Comparison of ENCODE assay signal across 38 cellular contexts in genomic region chr16:27106305-27106704, GRCh38. TPM values are rescaled to one million over a fixed set of nuclear protein-coding genes. Genes with fewer than 3 reads are reported as not detected.
"Had no signal": no experiment of that assay in that cellular context is flagged by ENCODE, and none has a peak within 500 bp of the region (broad histone marks: within the 10 kb centered on the region; RNA-seq: fewer than 3 reads in every experiment).

No MANE protein-coding gene starts in this region.

- H3K4me3 ChIP-seq: esophagus muscularis mucosa, gastroesophageal sphincter, heart left ventricle, lung, neural progenitor cell, prostate gland, right atrium auricular region, sigmoid colon, stomach, thyroid gland had no signal

- H3K27me3 ChIP-seq: neural progenitor cell, right atrium auricular region, sigmoid colon had no signal

- H3K36me3 Mint-ChIP-seq: immature natural killer cell; memory B cell; mesothelial cell of epicardium; naive thymus-derived CD4-positive, alpha-beta T cell; neural progenitor cell; stimulated activated effector memory CD8-positive, alpha-beta T cell treated with anti-CD3 and anti-CD28 coated beads, Interleukin-12 subunit alpha, Interleukin-12 subunit beta, amount 100 ng/mL, for 72 hours had no signal

- H3K4me1 ChIP-seq: foreskin keratinocyte, prostate gland, thyroid gland had no signal

- H3K27ac Mint-ChIP-seq: immature natural killer cell; memory B cell; mesothelial cell of epicardium; nephron; neural progenitor cell; stimulated activated effector memory CD8-positive, alpha-beta T cell treated with anti-CD3 and anti-CD28 coated beads, Interleukin-12 subunit alpha, Interleukin-12 subunit beta, amount 100 ng/mL, for 72 hours had no signal

- H2AFZ ChIP-seq: neural progenitor cell had no signal

- H3K4me2 ChIP-seq: neural progenitor cell had no signal

- FAIRE-seq: endothelial cell of umbilical vein, keratinocyte had no signal

- DNase-seq: cortex of kidney; effector CD4-positive, alpha-beta T cell; foreskin keratinocyte; heart left ventricle; hypothalamus; immature natural killer cell; naive thymus-derived CD4-positive, alpha-beta T cell; nucleus accumbens; sigmoid colon; stimulated activated CD4-positive, alpha-beta T cell treated with anti-CD3 and anti-CD28 coated beads, Interleukin-2, amount 100 ng/mL, for 24 hours; stimulated activated CD4-positive, alpha-beta T cell treated with anti-CD3 and anti-CD28 coated beads, Interleukin-4, amount 100 ng/mL, for 24 hours; stimulated activated naive CD4-positive, alpha-beta T cell treated with Interleukin-2 at 50 U/mL for 16 hours; stomach; thyroid gland; trophoblast cell had no signal

- H3K9ac ChIP-seq: neural progenitor cell had no signal

- H3K9me3 Mint-ChIP-seq: immature natural killer cell; memory B cell; mesothelial cell of epicardium; nephron; stimulated activated effector memory CD8-positive, alpha-beta T cell treated with anti-CD3 and anti-CD28 coated beads, Interleukin-12 subunit alpha, Interleukin-12 subunit beta, amount 100 ng/mL, for 72 hours had no signal

- ATAC-seq: foreskin keratinocyte; gastroesophageal sphincter; heart left ventricle; left lobe of liver; naive thymus-derived CD4-positive, alpha-beta T cell; stimulated activated effector memory CD8-positive, alpha-beta T cell treated with anti-CD3 and anti-CD28 coated beads, Interleukin-12 subunit alpha, Interleukin-12 subunit beta, amount 100 ng/mL, for 72 hours had no signal

- H3K27ac ChIP-seq: esophagus muscularis mucosa, foreskin keratinocyte, gastroesophageal sphincter, heart left ventricle, neural progenitor cell, prostate gland, right atrium auricular region, sigmoid colon, stomach, thyroid gland had no signal

- H3K9me3 ChIP-seq: gastroesophageal sphincter, prostate gland, right atrium auricular region, sigmoid colon, stomach, thyroid gland had no signal

- H3K4me1 Mint-ChIP-seq: nephron had no signal

- H3K4me3 Mint-ChIP-seq: immature natural killer cell; memory B cell; mesothelial cell of epicardium; naive thymus-derived CD4-positive, alpha-beta T cell; nephron; neural progenitor cell; stimulated activated effector memory CD8-positive, alpha-beta T cell treated with anti-CD3 and anti-CD28 coated beads, Interleukin-12 subunit alpha, Interleukin-12 subunit beta, amount 100 ng/mL, for 72 hours had no signal

- H3K36me3 ChIP-seq: esophagus muscularis mucosa, gastroesophageal sphincter, heart left ventricle, neural progenitor cell, prostate gland, right atrium auricular region, sigmoid colon, stomach, thyroid gland had no signal

RNA-seq across cellular contexts. Expression of gene C16orf82, which starts 39.6 kb away (rescaled TPM):
- total RNA-seq: dermis microvascular lymphatic vessel endothelial cell; endothelial cell of umbilical vein; epithelial cell of proximal tubule; esophagus muscularis mucosa; fibroblast of lung; foreskin keratinocyte; gastroesophageal sphincter; heart left ventricle; left lobe of liver; liver; lung; mesothelial cell of epicardium; mucosa of gallbladder; naive thymus-derived CD4-positive, alpha-beta T cell; osteocyte; right atrium auricular region; sigmoid colon; skeletal muscle tissue; stomach; subcutaneous adipose tissue; temporal lobe; urinary bladder had no signal
- polyA plus RNA-seq: endothelial cell of umbilical vein; fibroblast of lung; foreskin keratinocyte; heart left ventricle; immature natural killer cell; keratinocyte; liver; lung; naive thymus-derived CD4-positive, alpha-beta T cell; sigmoid colon; stomach; urinary bladder had no signal
